Comparison of ENCODE assay signal across 10 cellular contexts in genomic region chr1:174789399-174789798, GRCh38.
DNase-seq lines count a peak whose midpoint lies in the region; ATAC-seq, FAIRE-seq and TF ChIP-seq lines count a peak whose summit lies in the region.
"Had no signal": no experiment of that assay in that cellular context is flagged by ENCODE, and none has a peak within 500 bp of the region (broad histone marks: within the 10 kb centered on the region; RNA-seq: fewer than 3 reads in every experiment).

No MANE protein-coding gene starts in this region.

- H3K4me1 ChIP-seq in A549 (peaks cover 9% of the 10 kb centered on the region; the same call in 2 of the 3 replicates), tibial nerve (peaks cover 0 to 9% (median 0%) of the 10 kb centered on the region in 4 donors)

- no peaks in the 10 kb centered on the region for H3K9me3 ChIP-seq in A549
- H3K9me3 ChIP-seq in tibial nerve, result no peaks in the 10 kb centered on the region

- TF ChIP-seq EP300 in A549 (IDR thresholded peaks at IDR 0.05), result no peak
- TF ChIP-seq EP300 in tibial nerve (IDR thresholded peaks at IDR 0.05), result no peak

- POLR2A ChIA-PET in A549 (lab: Yijun Ruan, JAX), result interaction anchor here (0.9 to 1.0 kb wide), 2 partner anchors 210 kb away, joined by 3 read pairs; partner anchors contain the start of gene CACYBP

- no peak for TF ChIP-seq POLR2A in A549 (IDR thresholded peaks at IDR 0.05; ENCODE audit: low read length)
- no peak for TF ChIP-seq POLR2A in tibial nerve (IDR thresholded peaks at IDR 0.05)

- H3K4me2 ChIP-seq in A549, result peak overlapping the region; percentile 47

- TF ChIP-seq RAD21 in A549 (conservative IDR thresholded peaks at IDR 0.05 in 1 of 2, IDR thresholded peaks at IDR 0.05 in 1 of 2), result no peak

- H3K4me3 ChIP-seq in A549 (no peak overlapping the region), astrocyte of the cerebellum (ENCODE audit: low read depth, low read length) (no peak overlapping the region), tibial nerve (no peak overlapping the region)

- in situ Hi-C loops in astrocyte of the cerebellum (cut with HindIII; ENCODE audit: low sequenced_read_pairs), result no loop called here

- TF ChIP-seq CTCF in A549 (IDR thresholded peaks at IDR 0.05) (no peak), astrocyte of the cerebellum (IDR thresholded peaks at IDR 0.05; ENCODE audit: low read depth, low read length, missing control alignments) (no peak), tibial nerve (IDR thresholded peaks at IDR 0.05) (no peak)

- ATAC-seq in A549, result peak in 1 of 2 experiments; percentile 56; a peak in 2 of 6 replicates
- peak; percentile 67 for ATAC-seq in GM19023 (IDR thresholded peaks at IDR 0.05; ENCODE audit: unreplicated experiment)
- ATAC-seq in HG03097 (IDR thresholded peaks at IDR 0.05; ENCODE audit: low FRiP score, unreplicated experiment), result peak; percentile 69

- WGBS in A549 (ENCODE audit: missing lambda C conversion rate), result 54% methylated on average over 1 of the region's 1 CpG
- 52 to 58% methylated on average over 1 of the region's 1 CpG for WGBS in tibial nerve, 2 donors

- no peak for DNase-seq in A549 (ENCODE audit: low read depth in 1 of 2, low spot score in 1 of 2)
- peak; percentile 90 for DNase-seq in astrocyte of the cerebellum (ENCODE audit: low read depth)
- DNase-seq in NCI-H1417 treated with DMSO at 0.1 percent for 48 hours (lab: John Stamatoyannopoulos, UW), result no peak
- no peak for DNase-seq in SW 1271 (lab: John Stamatoyannopoulos, UW)
- no peak for DNase-seq in NCI-H446 (lab: John Stamatoyannopoulos, UW)
- DNase-seq in tibial nerve (ENCODE audit: low spot score in 2 of 2), result no peak
- DNase-seq: DMS79 treated with DMSO at 0.1 percent for 48 hours had no signal

- H3K36me3 ChIP-seq in tibial nerve, result no peaks in the 10 kb centered on the region

- peak overlapping the region in 1 of 2 experiments; percentile 43; a peak in 1 of 6 replicates for H3K27ac ChIP-seq in A549
- no peak overlapping the region for H3K27ac ChIP-seq in tibial nerve

- FAIRE-seq in A549 (lab: Jason Lieb, UNC), result no peak
- FAIRE-seq: islet of Langerhans had no signal

- CTCF ChIA-PET in A549 (lab: Yijun Ruan, JAX), result interaction anchor here (1.1 kb wide), 1 partner anchor 196 kb away, joined by 3 read pairs; no protein-coding TSS in a partner anchor

- no peaks in the 10 kb centered on the region for H3K27me3 ChIP-seq in tibial nerve

TF ChIP-seq in A549, 52 proteins besides CTCF, POLR2A, EP300 and RAD21:
- TF ChIP-seq SMC3 (IDR thresholded peaks at IDR 0.05) (no peak), USF2 (IDR thresholded peaks at IDR 0.05) (no peak), ZNF302 (CRISPR knock-in tag; IDR thresholded peaks at IDR 0.05) (no peak), NPAS2 (CRISPR knock-in tag; IDR thresholded peaks at IDR 0.05; ENCODE audit: borderline replicate concordance) (no peak), ZFP36 (IDR thresholded peaks at IDR 0.05; ENCODE audit: borderline replicate concordance, partially characterized antibody) (no peak), HOXB5 (CRISPR knock-in tag; IDR thresholded peaks at IDR 0.05) (no peak), CHD4 (IDR thresholded peaks at IDR 0.05; ENCODE audit: borderline replicate concordance) (no peak), JUNB (IDR thresholded peaks at IDR 0.05) (no peak), HES2 (IDR thresholded peaks at IDR 0.05) (no peak), CBX2 (IDR thresholded peaks at IDR 0.05; ENCODE audit: borderline replicate concordance, low read depth) (no peak), KDM1A (IDR thresholded peaks at IDR 0.05; ENCODE audit: low read depth) (no peak), FOSB (CRISPR knock-in tag; IDR thresholded peaks at IDR 0.05) (no peak), RCOR1 (IDR thresholded peaks at IDR 0.05; ENCODE audit: low read depth, low read length) (no peak)
TF ChIP-seq in A549: peak in this region for 0.
